ENCODE assay signal across 1 cellular context in genomic region chr19:10395436-10395835, GRCh38.
TF ChIP-seq lines count a peak whose summit lies in the region.

No MANE protein-coding gene starts in this region.

TF ChIP-seq in HCT116, 20 proteins besides CTCF, POLR2A, EP300 and RAD21:
- TF ChIP-seq MAX (IDR thresholded peaks at IDR 0.05) (no peak), ZFX (IDR thresholded peaks at IDR 0.05) (no peak), SIN3A (IDR thresholded peaks at IDR 0.05; ENCODE audit: low read depth) (no peak), REST (IDR thresholded peaks at IDR 0.05; ENCODE audit: low read depth) (no peak), ZBTB33 (IDR thresholded peaks at IDR 0.05; ENCODE audit: extremely low read depth, insufficient replicate concordance, low read length) (no peak), TCF7L2 (IDR thresholded peaks at IDR 0.05; ENCODE audit: borderline replicate concordance, extremely low read depth, insufficient read depth, insufficient read length) (no peak), YY1 (IDR thresholded peaks at IDR 0.05; ENCODE audit: extremely low read depth, insufficient replicate concordance, low read depth, low read length) (no peak), SP1 (IDR thresholded peaks at IDR 0.05; ENCODE audit: low read depth) (no peak), EZH2phosphoT487 (IDR thresholded peaks at IDR 0.05; ENCODE audit: borderline replicate concordance) (no peak), ATF3 (IDR thresholded peaks at IDR 0.05) (no peak)
TF ChIP-seq in HCT116: peak in this region for 0.
